In the genomic region with DNA sequence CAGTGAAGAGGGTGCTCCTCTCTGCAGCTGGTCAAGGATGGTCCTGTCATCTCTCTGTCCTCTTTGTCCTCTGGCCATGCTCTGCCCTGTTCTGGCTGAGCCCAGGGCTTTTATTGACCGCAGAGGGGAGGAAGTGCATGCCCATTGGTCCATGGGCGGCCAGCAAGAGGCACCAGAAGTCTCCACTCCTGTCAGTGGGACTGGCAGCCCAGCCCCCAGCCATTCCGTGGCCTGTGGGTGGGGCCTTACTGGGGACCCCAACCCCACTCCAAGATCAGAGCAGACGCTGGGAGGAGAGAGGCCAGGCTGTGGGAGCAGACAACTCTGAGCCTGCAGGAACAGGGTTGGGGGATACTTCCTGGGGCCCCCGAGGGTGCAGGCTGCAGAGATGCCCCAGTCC, we compare ENCODE assay signal across 22 cellular contexts.
"Had no signal": no experiment of that assay in that cellular context is flagged by ENCODE, and none has a peak within 500 bp of the region (broad histone marks: within the 10 kb centered on the region; RNA-seq: fewer than 3 reads in every experiment).

No MANE protein-coding gene starts in this region.

- H3K4me1 ChIP-seq: colonic mucosa, esophagus muscularis mucosa, foreskin keratinocyte, parathyroid adenoma, stomach, thyroid gland, vagina had no signal

- H3K27me3 ChIP-seq: colonic mucosa, esophagus muscularis mucosa, foreskin keratinocyte, stomach, thyroid gland, vagina had no signal

- H3K4me3 Mint-ChIP-seq: dendritic cell treated with granulocyte-macrophage colony-stimulating factor and Interleukin-4, amounts not matched to agents 40 ng/mL and 50 ng/mL, for 4 days; immature natural killer cell; memory B cell; natural killer cell; stimulated activated effector memory CD8-positive, alpha-beta T cell treated with anti-CD3 and anti-CD28 coated beads, Interleukin-12 subunit alpha, Interleukin-12 subunit beta, amount 100 ng/mL, for 72 hours had no signal

- H3K27me3 Mint-ChIP-seq: dendritic cell treated with granulocyte-macrophage colony-stimulating factor and Interleukin-4, amounts not matched to agents 40 ng/mL and 50 ng/mL, for 4 days; memory B cell had no signal

- H3K79me2 ChIP-seq: parathyroid adenoma had no signal

- FAIRE-seq: endothelial cell of umbilical vein had no signal

- H3K27ac ChIP-seq: colonic mucosa, esophagus muscularis mucosa, foreskin keratinocyte, parathyroid adenoma, stomach, thyroid gland, vagina had no signal

- ATAC-seq: foreskin keratinocyte; left ventricle myocardium superior; natural killer cell; sciatic nerve; stimulated activated effector memory CD8-positive, alpha-beta T cell treated with anti-CD3 and anti-CD28 coated beads, Interleukin-12 subunit alpha, Interleukin-12 subunit beta, amount 100 ng/mL, for 72 hours had no signal

- H3K27ac Mint-ChIP-seq: dendritic cell treated with granulocyte-macrophage colony-stimulating factor and Interleukin-4, amounts not matched to agents 40 ng/mL and 50 ng/mL, for 4 days; immature natural killer cell; memory B cell; natural killer cell; progenitor cell of endocrine pancreas; stimulated activated effector memory CD8-positive, alpha-beta T cell treated with anti-CD3 and anti-CD28 coated beads, Interleukin-12 subunit alpha, Interleukin-12 subunit beta, amount 100 ng/mL, for 72 hours had no signal

- H3K4me1 Mint-ChIP-seq: immature natural killer cell; memory B cell; natural killer cell; stimulated activated effector memory CD8-positive, alpha-beta T cell treated with anti-CD3 and anti-CD28 coated beads, Interleukin-12 subunit alpha, Interleukin-12 subunit beta, amount 100 ng/mL, for 72 hours had no signal

- H3K36me3 ChIP-seq: colonic mucosa, esophagus muscularis mucosa, stomach, thyroid gland, vagina had no signal

- H2AFZ ChIP-seq: parathyroid adenoma had no signal

- H3K4me3 ChIP-seq: colonic mucosa, esophagus muscularis mucosa, lung, stomach, thyroid gland, vagina had no signal

- H3K9me3 Mint-ChIP-seq: dendritic cell treated with granulocyte-macrophage colony-stimulating factor and Interleukin-4, amounts not matched to agents 40 ng/mL and 50 ng/mL, for 4 days had no signal

- H3K36me3 Mint-ChIP-seq: memory B cell; natural killer cell; stimulated activated effector memory CD8-positive, alpha-beta T cell treated with anti-CD3 and anti-CD28 coated beads, Interleukin-12 subunit alpha, Interleukin-12 subunit beta, amount 100 ng/mL, for 72 hours had no signal

- H3K9ac ChIP-seq: parathyroid adenoma had no signal

- DNase-seq: colonic mucosa; effector memory CD4-positive, alpha-beta T cell; foreskin keratinocyte; hypothalamus; natural killer cell; stimulated activated CD4-positive, alpha-beta T cell treated with anti-CD3 and anti-CD28 coated beads, Interleukin-1b, Interleukin-23, amount 100 ng/mL, for 48 hours; stimulated activated CD4-positive, alpha-beta T cell treated with anti-CD3 and anti-CD28 coated beads, Interleukin-4, amount 100 ng/mL, for 1 hour; stimulated activated naive CD4-positive, alpha-beta T cell treated with Interleukin-2 at 50 U/mL for 16 hours; stomach; thyroid gland had no signal

- H3K9me3 ChIP-seq: colonic mucosa, esophagus muscularis mucosa, thyroid gland, vagina had no signal
